ENCODE assay signal across 1 cellular context in genomic region chr13:27775943-27776342, GRCh38.
TF ChIP-seq lines count a peak whose summit lies in the region.

No MANE protein-coding gene starts in this region.

TF ChIP-seq in GM23338, 12 proteins besides CTCF, POLR2A, EP300 and RAD21 (continued from another document):
- no peak for TF ChIP-seq JUNB (IDR thresholded peaks at IDR 0.05; ENCODE audit: unreplicated experiment)
